ENCODE assay signal across 1 cellular context in genomic region chr20:33732166-33732970, GRCh38.
TF ChIP-seq lines count a peak whose summit lies in the region.

No MANE protein-coding gene starts in this region.

TF ChIP-seq in HEK293, 187 proteins besides CTCF, POLR2A, EP300 and RAD21 (continued from another document):
- TF ChIP-seq ZBTB21 (tag by site-specific recombination; IDR thresholded peaks at IDR 0.05): no peak
- peak; percentile 32; the same call in 1 of the 2 replicates for TF ChIP-seq KLF8 (tag by site-specific recombination; IDR thresholded peaks at IDR 0.05)
- no peak for TF ChIP-seq ZNF146 (tag by site-specific recombination; IDR thresholded peaks at IDR 0.05)
- no peak for TF ChIP-seq ZNF701 (tag by site-specific recombination; IDR thresholded peaks at IDR 0.05)
- TF ChIP-seq PRDM10 (tag by site-specific recombination; IDR thresholded peaks at IDR 0.05): peak; percentile 25; the same call in 1 of the 2 replicates
- TF ChIP-seq ZNF580 (tag by site-specific recombination; IDR thresholded peaks at IDR 0.05): no peak
- 0 out of 2 replicates have a peak, but pooled peaks have one; percentile 30 for TF ChIP-seq KLF17 (tag by site-specific recombination; IDR thresholded peaks at IDR 0.05)
- peak; percentile 83 for TF ChIP-seq ZSCAN30 (tag by site-specific recombination; IDR thresholded peaks at IDR 0.05)
- peak; percentile 22; the same call in 1 of the 2 replicates for TF ChIP-seq GLIS2 (tag by site-specific recombination; IDR thresholded peaks at IDR 0.05)
- no peak for TF ChIP-seq FEZF1 (tag by site-specific recombination; IDR thresholded peaks at IDR 0.05)
- peak; percentile 35; the same call in 1 of the 2 replicates for TF ChIP-seq ZBTB44 (tag by site-specific recombination; IDR thresholded peaks at IDR 0.05)
- TF ChIP-seq ZNF677 (tag by site-specific recombination; IDR thresholded peaks at IDR 0.05): no peak
- no peak for TF ChIP-seq ZNF23 (tag by site-specific recombination; IDR thresholded peaks at IDR 0.05; ENCODE audit: borderline replicate concordance)
- TF ChIP-seq GLI4 (tag by site-specific recombination; IDR thresholded peaks at IDR 0.05): no peak
- TF ChIP-seq ZNF335 (tag by site-specific recombination; conservative IDR thresholded peaks at IDR 0.05): peak; percentile 77
- no peak for TF ChIP-seq ZNF18 (tag by site-specific recombination; IDR thresholded peaks at IDR 0.05)
- peak; percentile 48; the same call in 1 of the 2 replicates for TF ChIP-seq ZSCAN5A (tag by site-specific recombination; IDR thresholded peaks at IDR 0.05)
- TF ChIP-seq ZNF121 (tag by site-specific recombination; IDR thresholded peaks at IDR 0.05): no peak
- TF ChIP-seq ZNF518A (tag by site-specific recombination; conservative IDR thresholded peaks at IDR 0.05; ENCODE audit: low read depth): no peak
- 0 out of 2 replicates have a peak, but pooled peaks have one; percentile 35 for TF ChIP-seq ZIC2 (tag by site-specific recombination; IDR thresholded peaks at IDR 0.05)
- no peak for TF ChIP-seq ZBTB10 (tag by site-specific recombination; IDR thresholded peaks at IDR 0.05)
- peak; percentile 57; the same call in 1 of the 2 replicates for TF ChIP-seq KLF10 (tag by site-specific recombination; IDR thresholded peaks at IDR 0.05)
- TF ChIP-seq ZNF501 (tag by site-specific recombination; IDR thresholded peaks at IDR 0.05): no peak
- peak; percentile 84; the same call in 1 of the 2 replicates for TF ChIP-seq HOXC10 (CRISPR knock-in tag; IDR thresholded peaks at IDR 0.05)
- TF ChIP-seq ZNF660 (tag by site-specific recombination; IDR thresholded peaks at IDR 0.05): no peak; the same call in 1 of the 2 replicates
- peak; percentile 72; the same call in 1 of the 2 replicates for TF ChIP-seq ZNF561 (tag by site-specific recombination; IDR thresholded peaks at IDR 0.05; ENCODE audit: borderline replicate concordance)
